ENCODE assay signal across 8 cellular contexts in the genomic region with DNA sequence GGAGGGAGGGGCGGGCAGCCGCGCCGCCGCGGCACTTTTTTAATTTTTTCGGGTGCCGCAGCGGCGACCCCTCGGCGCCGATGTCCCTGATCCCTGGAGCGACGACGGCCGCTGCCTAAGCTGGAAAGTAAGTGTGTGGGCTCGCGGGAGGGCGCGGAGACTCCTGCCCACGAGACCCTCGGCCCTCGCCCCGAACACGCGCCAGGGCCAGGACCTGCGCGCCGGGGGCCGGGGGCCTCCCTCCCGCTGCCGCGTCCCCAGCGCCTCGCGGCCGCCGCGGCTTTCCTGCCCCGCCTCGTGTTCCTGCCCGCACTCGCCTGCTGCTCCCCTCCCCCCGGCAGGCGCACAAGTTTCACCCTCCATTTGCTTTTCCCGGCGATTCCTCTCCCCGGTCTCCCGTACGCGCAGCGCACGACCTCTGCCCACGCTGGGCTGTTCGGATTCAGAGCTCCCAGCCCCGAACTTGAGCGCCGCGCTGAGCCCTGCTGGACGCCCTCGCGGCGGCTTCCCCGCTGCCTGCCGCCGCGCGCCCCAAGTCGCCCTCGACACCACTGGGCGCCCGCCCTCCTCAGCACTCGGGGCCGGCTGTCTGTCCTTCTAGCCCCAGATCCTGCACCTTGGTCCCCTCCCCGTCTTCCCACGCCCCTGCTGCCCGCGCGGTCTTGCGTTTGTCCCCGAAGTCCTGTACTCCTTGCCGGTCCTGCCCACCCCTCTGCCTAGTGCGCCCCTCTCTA. TPM values are rescaled to one million over a fixed set of nuclear protein-coding genes. Genes with fewer than 3 reads are reported as not detected.
DNase-seq lines count a peak whose midpoint lies in the region; ATAC-seq, FAIRE-seq and TF ChIP-seq lines count a peak whose summit lies in the region.

No MANE protein-coding gene starts in this region.

- peak overlapping the region; percentile 97 for H3K4me2 ChIP-seq in astrocyte (ENCODE audit: low read length)

- peak overlapping the region; percentile 87 for H3K9ac ChIP-seq in astrocyte (ENCODE audit: low read length)

- peaks cover 33% of the 10 kb centered on the region for H4K20me1 ChIP-seq in astrocyte (ENCODE audit: insufficient read depth, low read length)

- peak overlapping the region; percentile 84 for H2AFZ ChIP-seq in astrocyte (ENCODE audit: low read depth, low read length)

- H3K36me3 ChIP-seq in astrocyte (ENCODE audit: insufficient read depth, low read length) (no peaks in the 10 kb centered on the region), iPS DF 6.9 (ENCODE audit: control insufficient read depth, insufficient read depth, low read length) (no peaks in the 10 kb centered on the region)

- peak overlapping the region; percentile 68 for H3K4me3 ChIP-seq in astrocyte (ENCODE audit: insufficient read depth, low read depth, low read length)
- peak overlapping the region; percentile 62 for H3K4me3 ChIP-seq in iPS DF 6.9 (ENCODE audit: low read length)

- H3K79me2 ChIP-seq in astrocyte (ENCODE audit: insufficient read depth, low read length): peaks cover 47% of the 10 kb centered on the region

- FAIRE-seq in astrocyte (lab: Jason Lieb, UNC): no peak

- no peaks in the 10 kb centered on the region for H3K9me3 ChIP-seq in astrocyte (ENCODE audit: insufficient read depth, low read depth, low read length)
- H3K9me3 ChIP-seq in iPS DF 6.9 (ENCODE audit: control insufficient read depth, insufficient read depth, low read length): no peaks in the 10 kb centered on the region

- peak overlapping the region; percentile 93 for H3K4me3 Mint-ChIP-seq in T-helper 2 cell treated with Interferon-gamma antibody and Interleukin-4, amounts not matched to agents 5 μg/mL and 100 μg/mL, for 36 hours
- peak overlapping the region; percentile 99 for H3K4me3 Mint-ChIP-seq in astrocyte (ENCODE audit: unreplicated experiment)

- peak; percentile 23 for ATAC-seq in sciatic nerve

- peaks cover 5% of the 10 kb centered on the region for H3K36me3 Mint-ChIP-seq in T-helper 2 cell treated with Interferon-gamma antibody and Interleukin-4, amounts not matched to agents 5 μg/mL and 100 μg/mL, for 36 hours (ENCODE audit: low read depth)
- no peaks in the 10 kb centered on the region for H3K36me3 Mint-ChIP-seq in astrocyte (ENCODE audit: low read depth, unreplicated experiment)

- H3K9me3 Mint-ChIP-seq in T-helper 2 cell treated with Interferon-gamma antibody and Interleukin-4, amounts not matched to agents 5 μg/mL and 100 μg/mL, for 36 hours: no peaks in the 10 kb centered on the region
- H3K9me3 Mint-ChIP-seq in astrocyte (ENCODE audit: unreplicated experiment): no peaks in the 10 kb centered on the region

- H3K4me1 Mint-ChIP-seq in T-helper 2 cell treated with Interferon-gamma antibody and Interleukin-4, amounts not matched to agents 5 μg/mL and 100 μg/mL, for 36 hours (ENCODE audit: low read depth): peaks cover 28% of the 10 kb centered on the region
- H3K4me1 Mint-ChIP-seq in astrocyte (ENCODE audit: low read depth, unreplicated experiment): peaks cover 19% of the 10 kb centered on the region

- H3K27me3 ChIP-seq in astrocyte (ENCODE audit: insufficient read depth, low read length): no peaks in the 10 kb centered on the region
- no peaks in the 10 kb centered on the region for H3K27me3 ChIP-seq in iPS DF 6.9 (ENCODE audit: control insufficient read depth, insufficient read depth, low read length)

- H3K4me1 ChIP-seq in astrocyte (ENCODE audit: insufficient read depth, low read length) (peaks cover 16% of the 10 kb centered on the region), iPS DF 6.9 (ENCODE audit: control insufficient read depth, insufficient read depth, low read length) (peaks cover 2% of the 10 kb centered on the region; the same call in 1 of the 2 replicates)

- peak overlapping the region; percentile 79 for H3K27ac ChIP-seq in astrocyte (ENCODE audit: low read depth, low read length)
- H3K27ac ChIP-seq in iPS DF 6.9 (ENCODE audit: low read length): no peak overlapping the region

- intact Hi-C loops in sciatic nerve (cut with DNase I): no loop called here

- peak overlapping the region; percentile 88 for H3K27ac Mint-ChIP-seq in T-helper 2 cell treated with Interferon-gamma antibody and Interleukin-4, amounts not matched to agents 5 μg/mL and 100 μg/mL, for 36 hours
- H3K27ac Mint-ChIP-seq in astrocyte (ENCODE audit: unreplicated experiment): peak overlapping the region; percentile 93

- no CpG with 5 or more reads among the region's 84 CpGs for WGBS in iPS DF 6.9 (ENCODE audit: insufficient coverage, insufficient read length)

- DNase-seq in GF-D8 (lab: John Stamatoyannopoulos, UW) (peak; percentile 25), GOT3 (lab: John Stamatoyannopoulos, UW) (peak; percentile 18), Kasumi-1 (lab: John Stamatoyannopoulos, UW) (peak; percentile 80 to 86), astrocyte (ENCODE audit: low read depth) (peak; percentile 52), iPS DF 6.9 (ENCODE audit: low read depth, low spot score) (no peak), sciatic nerve (ENCODE audit: low spot score) (peak; percentile 80), NCI-H128 (lab: John Stamatoyannopoulos, UW; ENCODE audit: unreplicated experiment) (no peak)
- DNase-seq in T-helper 2 cell treated with Interferon-gamma antibody and Interleukin-4, amounts not matched to agents 5 μg/mL and 100 μg/mL, for 36 hours (ENCODE audit: low spot score): peak; percentile 58

- TF ChIP-seq CTCF in astrocyte (IDR thresholded peaks at IDR 0.05; ENCODE audit: insufficient read depth, low read depth, low read length): no peak

- H3K27me3 Mint-ChIP-seq in T-helper 2 cell treated with Interferon-gamma antibody and Interleukin-4, amounts not matched to agents 5 μg/mL and 100 μg/mL, for 36 hours (ENCODE audit: low read depth): peaks cover 43% of the 10 kb centered on the region
- H3K27me3 Mint-ChIP-seq in astrocyte (ENCODE audit: low read depth, unreplicated experiment): no peaks in the 10 kb centered on the region

RNA-seq across cellular contexts. Expression of gene PKP4, which starts 0.5 kb away (rescaled TPM):
- total RNA-seq in astrocyte: 34.0 and 38.4 TPM in 2 replicates
- 117 TPM for total RNA-seq in sciatic nerve

RNA-seq across cellular contexts. Expression of gene CCDC148, which starts 0.7 kb away (rescaled TPM):
- total RNA-seq in astrocyte (1.4 and 2.4 TPM in 2 replicates), sciatic nerve (2.9 TPM)

Comparison
In these comparisons a context has a peak if more than half of its experiments do, and no peak if none do; other contexts are left out.
1. DNase-seq: peak in GF-D8 (single experiment), GOT3 (single experiment), Kasumi-1 (2 of 2), T-helper 2 cell treated with Interferon-gamma antibody and Interleukin-4, amounts not matched to agents 5 μg/mL and 100 μg/mL, for 36 hours (single experiment), astrocyte (single experiment) and sciatic nerve (single experiment); none in iPS DF 6.9 (single experiment) and NCI-H128 (single experiment).